Comparison of ENCODE assay signal across 8 cellular contexts in genomic region chrX:46573331-46573895, GRCh38. TPM values are rescaled to one million over a fixed set of nuclear protein-coding genes. Genes with fewer than 3 reads are reported as not detected.
DNase-seq lines count a peak whose midpoint lies in the region; ATAC-seq and TF ChIP-seq lines count a peak whose summit lies in the region.

Gene CHST7 (plus strand): TSS chrX:46573765. CDS start chrX:46573932, 167 bp downstream.

- no peaks in the 10 kb centered on the region for H3K36me3 ChIP-seq in body of pancreas (replicated peaks in 1 of 2; ENCODE audit: insufficient read depth in 1 of 2, low read depth in 2 of 2)

- ATAC-seq in HG02610 (IDR thresholded peaks at IDR 0.05; ENCODE audit: unreplicated experiment), result peak; percentile 47
- peak; percentile 71 for ATAC-seq in body of pancreas
- ATAC-seq in sciatic nerve, result peak; percentile 85

- intact Hi-C loops in body of pancreas (cut with DNase I) (no loop called here), sciatic nerve (cut with DNase I) (no loop called here)

- peaks cover 13% of the 10 kb centered on the region for H3K4me1 ChIP-seq in body of pancreas

- H3K4me3 ChIP-seq in GM12865 (ENCODE audit: low read depth, low read length) (peak within 1 kb of the TSS; percentile 56), body of pancreas (peak within 1 kb of the TSS; percentile 1 to 22)

- DNase-seq in GM12865 (ENCODE audit: low read depth), result peak; percentile 74
- DNase-seq in NCI-H146 (lab: John Stamatoyannopoulos, UW), result peak; percentile 80
- peak; percentile 56 for DNase-seq in T-helper 22 cell (ENCODE audit: low read depth)
- DNase-seq in body of pancreas, result peak; percentile 31 to 62 (median 46)
- peak; percentile 15 to 37 for DNase-seq in hippocampal formation (lab: John Stamatoyannopoulos, UW)
- DNase-seq in sciatic nerve (ENCODE audit: low spot score), result peak; percentile 65
- no peak for DNase-seq in NK-92 treated with Interleukin-12 subunit alpha and Interleukin-12 subunit beta, amount 100 ng/mL, for 24 hours (lab: John Stamatoyannopoulos, UW)

- peak; percentile 12 for TF ChIP-seq CTCF in GM12865 (IDR thresholded peaks at IDR 0.05; ENCODE audit: insufficient read depth, low read depth, low read length, missing control alignments)
- TF ChIP-seq CTCF in body of pancreas (IDR thresholded peaks at IDR 0.05), result peak in 1 of 7 experiments; percentile 2

- no peaks in the 10 kb centered on the region for H3K9me3 ChIP-seq in body of pancreas

- 6% methylated on average over 18 of the region's 35 CpGs; no CpG with 5 or more reads in 1 of the 2 donors for WGBS in body of pancreas, 2 donors

- peak in 2 of 3 donors; percentile 29 to 33 for TF ChIP-seq POLR2A in body of pancreas (IDR thresholded peaks at IDR 0.05)

- peak within 1 kb of the TSS in 3 of 4 donors; percentile 19 to 47 (median 44) for H3K27ac ChIP-seq in body of pancreas

- H3K27me3 ChIP-seq in body of pancreas, result no peaks in the 10 kb centered on the region

RNA-seq across cellular contexts. Expression of gene CHST7, which starts in this region (rescaled TPM):
- total RNA-seq in body of pancreas, result 1 to 10 TPM; 7.0 to 9.9 TPM
- total RNA-seq in sciatic nerve, result 7.0 TPM
